Comparison of ENCODE assay signal across 13 cellular contexts in genomic region chr11:78453140-78453935, GRCh38.
A peak's percentile ranks its signal among the peaks of the same experiment; 100 is the strongest.
DNase-seq lines count a peak whose midpoint lies in the region; ATAC-seq and TF ChIP-seq lines count a peak whose summit lies in the region.
"Had no signal": no experiment of that assay in that cellular context is flagged by ENCODE, and none has a peak within 500 bp of the region (broad histone marks: within the 10 kb centered on the region; RNA-seq: fewer than 3 reads in every experiment).

No MANE protein-coding gene starts in this region.

- no peak overlapping the region for H3K4me3 ChIP-seq in AG10803 (ENCODE audit: low read length)
- H3K4me3 ChIP-seq: body of pancreas had no signal

- TF ChIP-seq CTCF in AG10803 (conservative IDR thresholded peaks at IDR 0.05; ENCODE audit: low read length) (no peak), GM13977 (IDR thresholded peaks at IDR 0.05; ENCODE audit: extremely low read depth, insufficient read depth, missing control alignments) (no peak)

- ATAC-seq in HG02885 (IDR thresholded peaks at IDR 0.05; ENCODE audit: poor library complexity, unreplicated experiment) (peak; percentile 81), GM21723 (IDR thresholded peaks at IDR 0.05; ENCODE audit: unreplicated experiment) (no peak), GM18520 (IDR thresholded peaks at IDR 0.05; ENCODE audit: unreplicated experiment) (no peak)
- ATAC-seq: body of pancreas had no signal

- peak; percentile 67 for DNase-seq in AG10803 (ENCODE audit: low read depth)
- DNase-seq in GM13977 (ENCODE audit: low spot score) = peak; percentile 12
- peak; percentile 55 for DNase-seq in amniotic epithelial cell (ENCODE audit: low read depth)
- no peak for DNase-seq in NCI-H2081 (lab: John Stamatoyannopoulos, UW)
- no peak for DNase-seq in activated T-cell treated with anti-CD3 and anti-CD28 coated beads, Interleukin-2, amount 50 U/mL, for 48 hours
- DNase-seq: body of pancreas; NCI-H1048; NCI-H510A; stimulated activated CD4-positive, alpha-beta T cell treated with anti-CD3 and anti-CD28 coated beads, Interleukin-15, amount 100 ng/mL, for 24 hours; T1000 had no signal

- in situ Hi-C loops in GM13977 (cut with MboI; ENCODE audit: low pct_unique_long_range_greater_than_20kb, low sequenced_read_pairs, unreplicated experiment) = no loop called here

Comparison
In these comparisons a context has a peak if more than half of its experiments do, and no peak if none do; other contexts are left out.
1. DNase-seq: peak in AG10803 (single experiment), GM13977 (single experiment) and amniotic epithelial cell (single experiment); none in NCI-H2081 (0 of 2) and activated T-cell treated with anti-CD3 and anti-CD28 coated beads, Interleukin-2, amount 50 U/mL, for 48 hours (0 of 2).